In the genomic region with DNA sequence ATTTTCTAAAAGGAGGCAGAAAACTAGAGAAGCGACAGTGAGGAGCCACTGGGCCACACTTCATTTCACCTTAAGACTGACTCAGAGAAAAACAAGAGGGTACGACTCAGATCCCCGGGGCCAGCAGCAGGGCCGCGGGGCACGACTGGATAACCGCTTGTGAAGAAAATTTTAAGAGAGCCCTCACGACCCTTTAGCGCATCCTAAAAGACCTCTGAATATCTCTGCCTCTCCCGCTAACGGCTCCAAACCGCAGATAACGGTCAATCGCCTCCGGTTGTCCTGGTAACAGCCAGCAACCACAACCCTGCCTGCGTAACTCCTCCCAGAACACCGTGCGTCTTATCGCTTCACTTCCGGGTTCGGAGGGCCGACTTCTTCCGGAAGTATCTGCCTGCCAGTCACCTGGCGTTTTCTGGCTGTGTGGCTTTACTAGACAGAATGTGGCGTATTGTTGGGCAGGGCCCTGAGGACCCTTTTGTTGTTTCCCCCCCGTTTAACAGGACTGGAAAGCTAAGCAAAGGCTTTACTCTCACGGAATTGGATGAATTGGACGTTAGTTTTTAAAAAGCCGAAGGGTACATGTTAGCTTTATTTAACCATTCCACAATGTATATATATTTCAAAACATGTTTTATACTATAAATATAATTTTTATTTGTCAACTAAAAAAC, we compare ENCODE assay signal across 1 cellular context.
TF ChIP-seq lines count a peak whose summit lies in the region.

No MANE protein-coding gene starts in this region.

TF ChIP-seq in K562, 482 proteins besides CTCF, POLR2A, EP300 and RAD21 (continued from another document):
- TF ChIP-seq RBM22 (IDR thresholded peaks at IDR 0.05; ENCODE audit: low read depth, low read length, poor library complexity, severe bottlenecking) (no peak), TCF7L2 (IDR thresholded peaks at IDR 0.05; ENCODE audit: low read depth, low read length) (no peak), C11orf30 (IDR thresholded peaks at IDR 0.05; ENCODE audit: low read depth) (0 out of 2 replicates have a peak, but pooled peaks have one; percentile 33), THRAP3 (IDR thresholded peaks at IDR 0.05; ENCODE audit: borderline replicate concordance) (no peak), MAFK (IDR thresholded peaks at IDR 0.05; ENCODE audit: low read length) (0 out of 2 replicates have a peak, but pooled peaks have one; percentile 19), ZBTB1 (CRISPR knock-in tag; IDR thresholded peaks at IDR 0.05; ENCODE audit: borderline replicate concordance, low read depth) (peak; percentile 68; the same call in 1 of the 2 replicates), SPI1 (IDR thresholded peaks at IDR 0.05; ENCODE audit: borderline replicate concordance, low read depth, low read length) (peak; percentile 51; the same call in 1 of the 2 replicates)
- TF ChIP-seq, protein P1, sequence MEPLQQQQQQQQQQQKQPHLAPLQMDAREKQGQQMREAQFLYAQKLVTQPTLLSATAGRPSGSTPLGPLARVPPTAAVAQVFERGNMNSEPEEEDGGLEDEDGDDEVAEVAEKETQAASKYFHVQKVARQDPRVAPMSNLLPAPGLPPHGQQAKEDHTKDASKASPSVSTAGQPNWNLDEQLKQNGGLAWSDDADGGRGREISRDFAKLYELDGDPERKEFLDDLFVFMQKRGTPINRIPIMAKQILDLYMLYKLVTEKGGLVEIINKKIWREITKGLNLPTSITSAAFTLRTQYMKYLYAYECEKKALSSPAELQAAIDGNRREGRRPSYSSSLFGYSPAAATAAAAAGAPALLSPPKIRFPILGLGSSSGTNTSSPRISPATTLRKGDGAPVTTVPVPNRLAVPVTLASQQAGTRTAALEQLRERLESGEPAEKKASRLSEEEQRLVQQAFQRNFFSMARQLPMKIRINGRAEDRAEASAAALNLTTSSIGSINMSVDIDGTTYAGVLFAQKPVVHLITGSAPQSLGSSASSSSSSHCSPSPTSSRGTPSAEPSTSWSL (CRISPR knock-in tag; IDR thresholded peaks at IDR 0.05; ENCODE audit: borderline replicate concordance), result no peak
- TF ChIP-seq, protein P2, sequence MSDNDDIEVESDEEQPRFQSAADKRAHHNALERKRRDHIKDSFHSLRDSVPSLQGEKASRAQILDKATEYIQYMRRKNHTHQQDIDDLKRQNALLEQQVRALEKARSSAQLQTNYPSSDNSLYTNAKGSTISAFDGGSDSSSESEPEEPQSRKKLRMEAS (CRISPR knock-in tag; IDR thresholded peaks at IDR 0.05), result peak; percentile 30; the same call in 1 of the 2 replicates
